In the genomic region with DNA sequence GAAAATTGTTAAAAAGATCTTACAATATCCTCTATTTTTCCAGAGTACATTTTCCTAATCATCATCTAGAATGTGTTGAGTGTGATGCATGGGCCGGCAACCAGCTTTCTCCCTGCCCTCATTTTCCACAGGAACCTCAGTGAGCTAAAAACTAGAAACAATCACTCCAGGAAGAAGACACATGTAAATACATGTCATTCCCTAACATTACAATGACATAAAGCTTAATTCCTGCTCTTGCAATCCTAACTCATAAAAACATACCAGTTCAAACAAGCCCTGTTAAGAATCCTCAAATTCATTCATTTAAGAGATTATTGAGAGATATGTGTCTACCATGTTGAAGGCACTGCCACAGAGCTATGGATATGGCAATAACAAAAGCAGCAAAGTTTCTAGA, we compare ENCODE assay signal across 30 cellular contexts.
"Had no signal": no experiment of that assay in that cellular context is flagged by ENCODE, and none has a peak within 500 bp of the region (broad histone marks: within the 10 kb centered on the region; RNA-seq: fewer than 3 reads in every experiment).

No MANE protein-coding gene starts in this region.

- H3K27ac ChIP-seq: ascending aorta, SJCRH30 had no signal

- H3K4me1 Mint-ChIP-seq: WTC11 had no signal

- H3K9me3 Mint-ChIP-seq: activated naive CD4-positive, alpha-beta T cell treated with anti-CD3 and anti-CD28 coated beads, Interleukin-2, amount 50 U/mL, for 72 hours; activated naive CD8-positive, alpha-beta T cell treated with anti-CD3 and anti-CD28 coated beads, Interleukin-2, amount 50 U/mL, for 24 hours; activated T-cell treated with anti-CD3 and anti-CD28 coated beads, Interleukin-2, amount 50 U/mL, for 24 hours; activated T-helper 1 cell treated with anti-CD3 and anti-CD28 coated beads, Interleukin-12 subunit alpha, Interleukin-12 subunit beta, Interleukin-2, Interleukin-4 antibody, amounts not matched to agents 30 ng/mL and 10 ng/mL and 1 ng/mL, durations not matched to agents 14 hours and 24 hours and 36 hours; IgD-negative memory B cell had no signal

- H3K4me3 ChIP-seq: ascending aorta, body of pancreas, SJCRH30 had no signal

- H3K27ac Mint-ChIP-seq: activated CD8-positive, alpha-beta T cell treated with anti-CD3 and anti-CD28 coated beads, Interleukin-2, amount 10 ng/mL, durations not matched to agents 7 days and 5 days; activated naive CD8-positive, alpha-beta T cell treated with anti-CD3 and anti-CD28 coated beads, Interleukin-2, amount 50 U/mL, for 24 hours; activated T-cell treated with anti-CD3 and anti-CD28 coated beads, Interleukin-2, amount 50 U/mL, for 24 hours; activated T-helper 1 cell treated with anti-CD3 and anti-CD28 coated beads, Interleukin-12 subunit alpha, Interleukin-12 subunit beta, Interleukin-2, Interleukin-4 antibody, amounts not matched to agents 30 ng/mL and 10 ng/mL and 1 ng/mL, durations not matched to agents 14 hours and 24 hours and 36 hours; WTC11 had no signal

- H3K36me3 ChIP-seq: ascending aorta, SJCRH30 had no signal

- H3K9me2 ChIP-seq: SK-N-SH had no signal

- H3K9me3 ChIP-seq: ascending aorta, body of pancreas, SJCRH30, SK-N-SH had no signal

- ATAC-seq: activated CD8-positive, alpha-beta T cell treated with anti-CD3 and anti-CD28 coated beads, Interleukin-2, amount 10 ng/mL, durations not matched to agents 7 days and 5 days; activated naive CD4-positive, alpha-beta T cell treated with anti-CD3 and anti-CD28 coated beads, Interleukin-2, amount 50 U/mL, for 72 hours; activated naive CD8-positive, alpha-beta T cell treated with anti-CD3 and anti-CD28 coated beads, Interleukin-2, amount 50 U/mL, for 24 hours; body of pancreas; Panc1; WTC11 had no signal

- DNase-seq: activated CD4-positive, alpha-beta T cell treated with anti-CD3 and anti-CD28 coated beads for 48 hours; activated CD4-positive, alpha-beta T cell treated with anti-CD3 and anti-CD28 coated beads, Interleukin-2, amount 50 U/mL, for 4 hours; activated CD4-positive, CD25-positive, alpha-beta regulatory T cell treated with anti-CD3 and anti-CD28 coated beads, Interleukin-2, amount 50 U/mL, for 72 hours; activated CD8-positive, alpha-beta memory T cell treated with anti-CD3 and anti-CD28 coated beads, Interleukin-2, amount 50 U/mL, for 48 hours; activated CD8-positive, alpha-beta T cell treated with anti-CD3 and anti-CD28 coated beads, Interleukin-2, amount 10 ng/mL, durations not matched to agents 7 days and 5 days; activated effector memory CD4-positive, alpha-beta T cell treated with Interleukin-2 at 50 U/mL for 16 hours; activated naive CD4-positive, alpha-beta T cell; activated naive CD8-positive, alpha-beta T cell treated with anti-CD3 and anti-CD28 coated beads, Interleukin-2, amount 50 U/mL, for 24 hours; activated T-cell treated with anti-CD3 and anti-CD28 coated beads, Interleukin-2, amount 50 U/mL, for 24 hours; amniotic stem cell; body of pancreas; KG1; NCI-H1092; NCI-H1694; NCI-H2029; NCI-H2107; NCI-H2171 treated with DMSO at 0.1 percent for 48 hours; NCI-H226; NCI-H526; NCI-H82; Right ventricle myocardium superior; RPMI8226; SJCRH30; SK-N-SH had no signal

- H3K27me3 Mint-ChIP-seq: activated naive CD8-positive, alpha-beta T cell treated with anti-CD3 and anti-CD28 coated beads, Interleukin-2, amount 50 U/mL, for 24 hours; activated T-cell treated with anti-CD3 and anti-CD28 coated beads, Interleukin-2, amount 50 U/mL, for 24 hours; IgD-negative memory B cell had no signal

- H3K27me3 ChIP-seq: ascending aorta, body of pancreas, SJCRH30 had no signal

- H3K9ac ChIP-seq: SK-N-SH had no signal

- H3K4me2 ChIP-seq: SK-N-SH had no signal

- H3K4me3 Mint-ChIP-seq: activated CD8-positive, alpha-beta T cell treated with anti-CD3 and anti-CD28 coated beads, Interleukin-2, amount 10 ng/mL, durations not matched to agents 7 days and 5 days; activated naive CD8-positive, alpha-beta T cell treated with anti-CD3 and anti-CD28 coated beads, Interleukin-2, amount 50 U/mL, for 24 hours; activated T-cell treated with anti-CD3 and anti-CD28 coated beads, Interleukin-2, amount 50 U/mL, for 24 hours; activated T-helper 1 cell treated with anti-CD3 and anti-CD28 coated beads, Interleukin-12 subunit alpha, Interleukin-12 subunit beta, Interleukin-2, Interleukin-4 antibody, amounts not matched to agents 30 ng/mL and 10 ng/mL and 1 ng/mL, durations not matched to agents 14 hours and 24 hours and 36 hours; IgD-negative memory B cell; WTC11 had no signal

- H3K4me1 ChIP-seq: ascending aorta had no signal

- H3K36me3 Mint-ChIP-seq: IgD-negative memory B cell, WTC11 had no signal
